In the genomic region with DNA sequence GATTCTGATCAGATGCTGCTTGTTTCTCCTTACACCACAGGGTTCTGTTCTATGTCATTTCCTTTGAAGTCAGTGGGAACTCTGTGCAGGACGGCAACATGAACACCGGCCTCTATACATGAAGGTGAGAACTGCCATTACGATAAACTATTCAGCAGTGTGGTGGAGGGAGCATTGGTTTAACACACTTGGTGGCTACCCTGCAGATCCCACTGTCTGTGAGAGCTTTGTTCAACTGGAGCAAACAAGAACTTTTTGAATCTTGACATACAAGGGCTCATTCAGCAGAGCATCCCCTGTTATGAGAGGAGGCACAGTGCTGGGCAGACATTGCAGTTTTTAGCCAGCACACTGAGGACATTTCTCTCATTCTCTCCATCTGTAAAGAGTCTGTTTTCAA, we compare ENCODE assay signal across 2 cellular contexts.
TF ChIP-seq lines count a peak whose summit lies in the region.

No MANE protein-coding gene starts in this region.

TF ChIP-seq in IMR-90, 13 proteins besides CTCF, POLR2A, EP300 and RAD21:
- TF ChIP-seq BHLHE40 (IDR thresholded peaks at IDR 0.05; ENCODE audit: low read depth, low read length): no peak

TF ChIP-seq in H1, 55 proteins besides CTCF, POLR2A, EP300 and RAD21:
- no peak for TF ChIP-seq RBBP5 (IDR thresholded peaks at IDR 0.05; ENCODE audit: borderline replicate concordance, low read depth, low read length)
- no peak for TF ChIP-seq JUN (IDR thresholded peaks at IDR 0.05; ENCODE audit: low read depth, low read length)
- no peak for TF ChIP-seq KDM1A (IDR thresholded peaks at IDR 0.05; ENCODE audit: borderline replicate concordance, low read length)
- TF ChIP-seq YY1 (IDR thresholded peaks at IDR 0.05; ENCODE audit: low read depth, low read length): no peak
- no peak for TF ChIP-seq CHD1 (IDR thresholded peaks at IDR 0.05; ENCODE audit: low read depth, low read length)
- no peak for TF ChIP-seq ASH2L (IDR thresholded peaks at IDR 0.05; ENCODE audit: low read length)
- TF ChIP-seq SP1 (IDR thresholded peaks at IDR 0.05; ENCODE audit: low read depth, low read length): no peak
- no peak for TF ChIP-seq NANOG (IDR thresholded peaks at IDR 0.05; ENCODE audit: insufficient read depth, low read depth, low read length, poor library complexity, severe bottlenecking)
- TF ChIP-seq TCF12 (IDR thresholded peaks at IDR 0.05; ENCODE audit: low read depth, low read length): no peak
TF ChIP-seq in H1: peak in this region for 0.
